ENCODE assay signal across 12 cellular contexts in the genomic region with DNA sequence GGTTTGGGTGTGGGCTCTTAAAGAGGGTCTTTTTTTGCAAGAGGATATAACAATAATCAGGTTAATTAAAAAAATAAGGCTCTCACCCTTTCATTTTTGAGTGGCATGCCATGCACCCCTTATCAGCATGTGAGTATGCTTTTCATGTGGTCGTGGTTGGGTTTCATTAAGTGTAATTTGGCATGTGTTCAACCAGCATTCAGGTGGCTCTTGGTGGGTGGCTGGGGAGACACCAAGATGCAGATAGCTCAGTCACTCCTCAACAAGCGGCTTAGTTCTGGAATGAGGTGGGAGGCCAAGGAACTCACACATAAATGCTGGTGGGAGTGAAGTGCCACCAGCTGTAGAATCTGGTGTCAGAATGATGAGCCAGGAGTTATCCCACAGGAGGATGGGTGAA.
DNase-seq lines count a peak whose midpoint lies in the region; ATAC-seq and TF ChIP-seq lines count a peak whose summit lies in the region.
"Had no signal": no experiment of that assay in that cellular context is flagged by ENCODE, and none has a peak within 500 bp of the region (broad histone marks: within the 10 kb centered on the region; RNA-seq: fewer than 3 reads in every experiment).

No MANE protein-coding gene starts in this region.

- H3K9me3 ChIP-seq in muscle layer of colon (ENCODE audit: low read length) = no peaks in the 10 kb centered on the region
- H3K9me3 ChIP-seq in MM.1S (replicated peaks; ENCODE audit: insufficient read depth, low read length) = no peaks in the 10 kb centered on the region
- H3K9me3 ChIP-seq: body of pancreas, left lung had no signal

- peak; percentile 62 for DNase-seq in activated CD8-positive, alpha-beta T cell treated with anti-CD3 and anti-CD28 coated beads for 36 hours
- DNase-seq in activated CD8-positive, alpha-beta T cell treated with anti-CD3 and anti-CD28 coated beads, Interleukin-2, amount 10 ng/mL, durations not matched to agents 7 days and 5 days = no peak
- peak in 21 of 34 experiments; percentile 4 to 56 (median 15) for DNase-seq in T-cell
- DNase-seq in stimulated activated naive CD4-positive, alpha-beta T cell treated with Interleukin-2 at 50 U/mL for 16 hours (lab: John Stamatoyannopoulos, UW) = peak; percentile 9
- no peak for DNase-seq in NCI-H146 treated with DMSO at 0.1 percent for 48 hours (lab: John Stamatoyannopoulos, UW; ENCODE audit: unreplicated experiment)
- DNase-seq in MM.1S = no peak
- DNase-seq in germinal center (ENCODE audit: low spot score) = no peak
- DNase-seq: body of pancreas, left lung, NCI-H2029, NCI-H774 had no signal

- peaks cover 2% of the 10 kb centered on the region for H3K9me3 Mint-ChIP-seq in activated CD8-positive, alpha-beta T cell treated with anti-CD3 and anti-CD28 coated beads for 36 hours
- no peaks in the 10 kb centered on the region for H3K9me3 Mint-ChIP-seq in activated CD8-positive, alpha-beta T cell treated with anti-CD3 and anti-CD28 coated beads, Interleukin-2, amount 10 ng/mL, durations not matched to agents 7 days and 5 days (ENCODE audit: insufficient read depth)
- H3K9me3 Mint-ChIP-seq in T-cell = no peaks in the 10 kb centered on the region

- no peaks in the 10 kb centered on the region for H3F3A ChIP-seq in MM.1S (ENCODE audit: insufficient read depth, low read length)

- H3K9me2 ChIP-seq in MM.1S (replicated peaks; ENCODE audit: insufficient read depth, low read length) = no peaks in the 10 kb centered on the region

- H3K27ac ChIP-seq in muscle layer of colon (ENCODE audit: low read depth, low read length) (peak overlapping the region; percentile 74), MM.1S (ENCODE audit: low read length) (no peak overlapping the region)
- H3K27ac ChIP-seq: body of pancreas, left lung had no signal

- H4K20me1 ChIP-seq in MM.1S (ENCODE audit: insufficient read depth, low read length) = 0 out of 2 replicates have a peak, but pooled peaks cover 3% of the 10 kb centered on the region

- H3K36me3 ChIP-seq in muscle layer of colon (ENCODE audit: insufficient read depth, low read length) (peaks cover 23% of the 10 kb centered on the region), MM.1S (replicated peaks; ENCODE audit: insufficient read depth, low read length) (no peaks in the 10 kb centered on the region)

- intact Hi-C loops in activated CD8-positive, alpha-beta T cell treated with anti-CD3 and anti-CD28 coated beads for 36 hours (cut with micrococcal nuclease) = no loop called here

- no peak for TF ChIP-seq CTCF in activated CD8-positive, alpha-beta T cell treated with anti-CD3 and anti-CD28 coated beads for 36 hours (IDR thresholded peaks at IDR 0.05)
- TF ChIP-seq CTCF in MM.1S (IDR thresholded peaks at IDR 0.05; ENCODE audit: low read length) = no peak

- CTCF ChIA-PET in activated CD8-positive, alpha-beta T cell treated with anti-CD3 and anti-CD28 coated beads for 36 hours (lab: Charles Lee) = interaction anchor here (1.5 to 1.6 kb wide), 2 partner anchors 63 to 66 kb away, joined by 3 to 4 read pairs; no protein-coding TSS in a partner anchor
- CTCF ChIA-PET in activated CD8-positive, alpha-beta T cell treated with anti-CD3 and anti-CD28 coated beads, Interleukin-2, amount 10 ng/mL, durations not matched to agents 7 days and 5 days (lab: Charles Lee) = interaction anchor here (1.1 to 2.3 kb wide), 3 partner anchors 41 to 232 kb away, joined by 3 to 6 read pairs (median 5); a partner anchor contains a TSS
- CTCF ChIA-PET in T-cell (lab: Charles Lee) = no interaction called here

- no peaks in the 10 kb centered on the region for H3K79me2 ChIP-seq in MM.1S (ENCODE audit: low read length)

- peaks cover 12% of the 10 kb centered on the region for H3K36me3 Mint-ChIP-seq in activated CD8-positive, alpha-beta T cell treated with anti-CD3 and anti-CD28 coated beads for 36 hours (ENCODE audit: low read depth)
- H3K36me3 Mint-ChIP-seq in activated CD8-positive, alpha-beta T cell treated with anti-CD3 and anti-CD28 coated beads, Interleukin-2, amount 10 ng/mL, durations not matched to agents 7 days and 5 days (ENCODE audit: low read depth) = peaks cover 9% of the 10 kb centered on the region
- H3K36me3 Mint-ChIP-seq in T-cell = peaks cover 33% of the 10 kb centered on the region

- H3K4me1 ChIP-seq in muscle layer of colon (ENCODE audit: insufficient read depth, low read length) = peaks cover 50% of the 10 kb centered on the region
- H3K4me1 ChIP-seq in MM.1S (ENCODE audit: low read length) = peaks cover 11% of the 10 kb centered on the region
- H3K4me1 ChIP-seq: left lung had no signal

- no peak overlapping the region for H3K4me2 ChIP-seq in MM.1S (ENCODE audit: low read depth, low read length)

- H3K4me3 ChIP-seq in muscle layer of colon (ENCODE audit: low read depth in 1 of 2, low read length in 2 of 2) = no peak overlapping the region
- no peak overlapping the region for H3K4me3 ChIP-seq in MM.1S (ENCODE audit: low read length)
- H3K4me3 ChIP-seq: body of pancreas, left lung had no signal

- H3K9ac ChIP-seq in muscle layer of colon (ENCODE audit: low read length) (no peak overlapping the region), MM.1S (ENCODE audit: low read length) (no peak overlapping the region)

- H2AFZ ChIP-seq in MM.1S (ENCODE audit: low read length) = no peak overlapping the region

- H3K27me3 ChIP-seq in muscle layer of colon (ENCODE audit: control insufficient read depth in 1 of 2, insufficient read depth in 2 of 2, low read length in 2 of 2) (no peaks in the 10 kb centered on the region), MM.1S (replicated peaks; ENCODE audit: insufficient read depth, low read length) (no peaks in the 10 kb centered on the region)
- H3K27me3 ChIP-seq: body of pancreas, left lung had no signal

- POLR2A ChIA-PET in activated CD8-positive, alpha-beta T cell treated with anti-CD3 and anti-CD28 coated beads for 36 hours (lab: Charles Lee) = interaction anchor here (1.9 kb wide), 1 partner anchor 13 kb away, joined by 4 read pairs; no protein-coding TSS in a partner anchor
- POLR2A ChIA-PET in activated CD8-positive, alpha-beta T cell treated with anti-CD3 and anti-CD28 coated beads, Interleukin-2, amount 10 ng/mL, durations not matched to agents 7 days and 5 days (lab: Charles Lee) = no interaction called here
- POLR2A ChIA-PET in T-cell (lab: Charles Lee) = no interaction called here

- peaks cover 42% of the 10 kb centered on the region for H3K4me1 Mint-ChIP-seq in activated CD8-positive, alpha-beta T cell treated with anti-CD3 and anti-CD28 coated beads for 36 hours (ENCODE audit: low read depth)
- H3K4me1 Mint-ChIP-seq in activated CD8-positive, alpha-beta T cell treated with anti-CD3 and anti-CD28 coated beads, Interleukin-2, amount 10 ng/mL, durations not matched to agents 7 days and 5 days (ENCODE audit: low read depth) = peaks cover 18% of the 10 kb centered on the region
- peaks cover 34 to 41% (median 39%) of the 10 kb centered on the region in 3 donors for H3K4me1 Mint-ChIP-seq in T-cell

- no peak overlapping the region for H3K27ac Mint-ChIP-seq in activated CD8-positive, alpha-beta T cell treated with anti-CD3 and anti-CD28 coated beads for 36 hours
- H3K27ac Mint-ChIP-seq in activated CD8-positive, alpha-beta T cell treated with anti-CD3 and anti-CD28 coated beads, Interleukin-2, amount 10 ng/mL, durations not matched to agents 7 days and 5 days = no peak overlapping the region
- H3K27ac Mint-ChIP-seq in T-cell = no peak overlapping the region

- ATAC-seq in activated CD8-positive, alpha-beta T cell treated with anti-CD3 and anti-CD28 coated beads for 36 hours = peak; percentile 57
- ATAC-seq in activated CD8-positive, alpha-beta T cell treated with anti-CD3 and anti-CD28 coated beads, Interleukin-2, amount 10 ng/mL, durations not matched to agents 7 days and 5 days = no peak
- ATAC-seq in T-cell (replicated peaks in 1 of 4) = peak; percentile 55 to 81 (median 63)
- ATAC-seq: body of pancreas, left lung had no signal

- H3K27me3 Mint-ChIP-seq in activated CD8-positive, alpha-beta T cell treated with anti-CD3 and anti-CD28 coated beads for 36 hours = no peaks in the 10 kb centered on the region
- H3K27me3 Mint-ChIP-seq in activated CD8-positive, alpha-beta T cell treated with anti-CD3 and anti-CD28 coated beads, Interleukin-2, amount 10 ng/mL, durations not matched to agents 7 days and 5 days (ENCODE audit: low read depth) = no peaks in the 10 kb centered on the region
- no peaks in the 10 kb centered on the region for H3K27me3 Mint-ChIP-seq in T-cell

- H3K4me3 Mint-ChIP-seq in activated CD8-positive, alpha-beta T cell treated with anti-CD3 and anti-CD28 coated beads for 36 hours = no peak overlapping the region
- no peak overlapping the region for H3K4me3 Mint-ChIP-seq in activated CD8-positive, alpha-beta T cell treated with anti-CD3 and anti-CD28 coated beads, Interleukin-2, amount 10 ng/mL, durations not matched to agents 7 days and 5 days
- H3K4me3 Mint-ChIP-seq in T-cell = peak overlapping the region in 1 of 3 donors; percentile 8

Comparison
In these comparisons a context has a peak if more than half of its experiments do, and no peak if none do; other contexts are left out.
1. DNase-seq: peak in activated CD8-positive, alpha-beta T cell treated with anti-CD3 and anti-CD28 coated beads for 36 hours (single experiment), T-cell (21 of 34) and stimulated activated naive CD4-positive, alpha-beta T cell treated with Interleukin-2 at 50 U/mL for 16 hours (single experiment); none in activated CD8-positive, alpha-beta T cell treated with anti-CD3 and anti-CD28 coated beads, Interleukin-2, amount 10 ng/mL, durations not matched to agents 7 days and 5 days (single experiment), NCI-H146 treated with DMSO at 0.1 percent for 48 hours (single experiment), MM.1S (single experiment) and germinal center (single experiment).
2. CTCF ChIA-PET loops: an anchor here in activated CD8-positive, alpha-beta T cell treated with anti-CD3 and anti-CD28 coated beads for 36 hours (1.5 to 1.6 kb wide) and activated CD8-positive, alpha-beta T cell treated with anti-CD3 and anti-CD28 coated beads, Interleukin-2, amount 10 ng/mL, durations not matched to agents 7 days and 5 days (1.1 to 2.3 kb wide); none called in T-cell.